In the genomic region with DNA sequence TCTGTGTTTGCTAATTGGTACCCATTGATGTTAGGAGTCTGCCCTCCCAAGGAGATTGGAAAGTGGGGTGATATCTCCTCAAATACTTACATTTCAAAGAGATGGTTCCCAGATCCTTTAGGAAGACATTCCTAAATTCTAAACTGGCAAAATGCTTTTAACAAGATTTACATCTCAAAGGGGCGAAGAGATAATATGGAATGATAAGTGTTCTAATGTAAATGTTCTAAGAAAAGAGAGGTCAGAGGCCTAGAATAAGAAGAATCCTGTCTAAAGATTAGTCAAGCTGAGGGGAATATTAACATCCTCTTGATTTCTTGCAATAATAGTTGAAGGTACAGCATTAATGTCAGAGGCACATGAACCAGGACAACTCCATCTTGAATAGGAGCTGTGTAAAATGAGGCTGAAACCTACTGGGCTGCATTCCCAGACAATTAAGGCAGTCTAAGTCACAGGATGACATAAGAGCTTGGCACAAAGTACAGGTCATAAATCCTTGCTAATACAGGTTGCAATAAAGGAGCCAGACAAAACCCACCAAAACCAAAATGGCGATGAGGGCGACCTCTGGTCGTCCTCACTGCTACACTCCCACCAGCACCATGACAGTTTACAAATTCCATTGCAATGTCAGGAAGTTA, we compare ENCODE assay signal across 1 cellular context.
TF ChIP-seq lines count a peak whose summit lies in the region.

No MANE protein-coding gene starts in this region.

TF ChIP-seq in IMR-90, 13 proteins besides CTCF, POLR2A, EP300 and RAD21:
- TF ChIP-seq USF2 (IDR thresholded peaks at IDR 0.05; ENCODE audit: low read depth, low read length) (no peak), FOS (IDR thresholded peaks at IDR 0.05; ENCODE audit: low read depth, low read length) (no peak), NFE2L2 (IDR thresholded peaks at IDR 0.05; ENCODE audit: low read depth, low read length) (no peak), CHD1 (IDR thresholded peaks at IDR 0.05; ENCODE audit: low read depth, low read length) (no peak), RCOR1 (IDR thresholded peaks at IDR 0.05; ENCODE audit: insufficient replicate concordance, low read length) (no peak), MXI1 (IDR thresholded peaks at IDR 0.05; ENCODE audit: borderline replicate concordance, low read depth, low read length) (no peak), MAZ (IDR thresholded peaks at IDR 0.05; ENCODE audit: borderline replicate concordance, low read depth, low read length) (no peak), RFX5 (IDR thresholded peaks at IDR 0.05; ENCODE audit: low read depth, low read length) (no peak), BHLHE40 (IDR thresholded peaks at IDR 0.05; ENCODE audit: low read depth, low read length) (no peak), MAFK (IDR thresholded peaks at IDR 0.05; ENCODE audit: low read depth, low read length) (no peak), CEBPB (IDR thresholded peaks at IDR 0.05; ENCODE audit: low read depth, low read length) (no peak)
- TF ChIP-seq, protein P1, sequence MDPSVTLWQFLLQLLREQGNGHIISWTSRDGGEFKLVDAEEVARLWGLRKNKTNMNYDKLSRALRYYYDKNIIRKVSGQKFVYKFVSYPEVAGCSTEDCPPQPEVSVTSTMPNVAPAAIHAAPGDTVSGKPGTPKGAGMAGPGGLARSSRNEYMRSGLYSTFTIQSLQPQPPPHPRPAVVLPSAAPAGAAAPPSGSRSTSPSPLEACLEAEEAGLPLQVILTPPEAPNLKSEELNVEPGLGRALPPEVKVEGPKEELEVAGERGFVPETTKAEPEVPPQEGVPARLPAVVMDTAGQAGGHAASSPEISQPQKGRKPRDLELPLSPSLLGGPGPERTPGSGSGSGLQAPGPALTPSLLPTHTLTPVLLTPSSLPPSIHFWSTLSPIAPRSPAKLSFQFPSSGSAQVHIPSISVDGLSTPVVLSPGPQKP (IDR thresholded peaks at IDR 0.05; ENCODE audit: borderline replicate concordance, low read depth, low read length) = no peak
